In genomic region chr11:82315093-82315492, GRCh38 we compare ENCODE assay signal across 9 cellular contexts.
A peak's percentile ranks its signal among the peaks of the same experiment; 100 is the strongest.
DNase-seq lines count a peak whose midpoint lies in the region; ATAC-seq and TF ChIP-seq lines count a peak whose summit lies in the region.
"Had no signal": no experiment of that assay in that cellular context is flagged by ENCODE, and none has a peak within 500 bp of the region (broad histone marks: within the 10 kb centered on the region; RNA-seq: fewer than 3 reads in every experiment).

No MANE protein-coding gene starts in this region.

- DNase-seq in GM10266 (ENCODE audit: extremely low spot score) (peak; percentile 4), RWPE1 (ENCODE audit: low spot score) (peak; percentile 6), kidney epithelial cell (ENCODE audit: low read depth) (no peak), activated gamma-delta T cell treated with Interleukin-2 at 50 U/mL for 16 hours (no peak), NCI-H1694 (lab: John Stamatoyannopoulos, UW) (no peak)

- CTCF ChIA-PET in RWPE1 (lab: Yijun Ruan, JAX): interaction anchor here (0.6 kb wide), 1 partner anchor 170 kb away, joined by 4 read pairs; no protein-coding TSS in a partner anchor

- no peaks in the 10 kb centered on the region for H3K36me3 ChIP-seq in kidney epithelial cell (ENCODE audit: control insufficient read depth, insufficient read depth, low read length)

- H3K27me3 ChIP-seq in kidney epithelial cell (ENCODE audit: control insufficient read depth, insufficient read depth, low read length): no peaks in the 10 kb centered on the region

- POLR2A ChIA-PET in RWPE1 (lab: Yijun Ruan, JAX; ENCODE audit: low non-redundant PET): no interaction called here

- no peak overlapping the region for H3K4me3 ChIP-seq in kidney epithelial cell (ENCODE audit: low read depth, low read length)

- ATAC-seq in HG02623 (IDR thresholded peaks at IDR 0.05; ENCODE audit: unreplicated experiment) (peak; percentile 58), HG02763 (IDR thresholded peaks at IDR 0.05; ENCODE audit: unreplicated experiment) (no peak), HG02610 (IDR thresholded peaks at IDR 0.05; ENCODE audit: unreplicated experiment) (no peak)
- ATAC-seq: right cardiac atrium had no signal

- H3K27ac ChIP-seq in RWPE1: no peak overlapping the region

- peak; percentile 25 for TF ChIP-seq CTCF in GM10266 (IDR thresholded peaks at IDR 0.05; ENCODE audit: control insufficient read depth, insufficient read depth, low read depth, missing control alignments)
- no peak; the same call in 1 of the 2 replicates for TF ChIP-seq CTCF in RWPE1 (conservative IDR thresholded peaks at IDR 0.05; ENCODE audit: low read depth)
- peak; percentile 62 for TF ChIP-seq CTCF in kidney epithelial cell (IDR thresholded peaks at IDR 0.05; ENCODE audit: insufficient read depth, low read length, poor library complexity, severe bottlenecking)

Comparison
In these comparisons a context has a peak if more than half of its experiments do, and no peak if none do; other contexts are left out.
1. DNase-seq: peak in GM10266 (single experiment) and RWPE1 (single experiment); none in kidney epithelial cell (single experiment), activated gamma-delta T cell treated with Interleukin-2 at 50 U/mL for 16 hours (single experiment) and NCI-H1694 (single experiment).